1 cellular context compared by ENCODE assay signal in the genomic region with DNA sequence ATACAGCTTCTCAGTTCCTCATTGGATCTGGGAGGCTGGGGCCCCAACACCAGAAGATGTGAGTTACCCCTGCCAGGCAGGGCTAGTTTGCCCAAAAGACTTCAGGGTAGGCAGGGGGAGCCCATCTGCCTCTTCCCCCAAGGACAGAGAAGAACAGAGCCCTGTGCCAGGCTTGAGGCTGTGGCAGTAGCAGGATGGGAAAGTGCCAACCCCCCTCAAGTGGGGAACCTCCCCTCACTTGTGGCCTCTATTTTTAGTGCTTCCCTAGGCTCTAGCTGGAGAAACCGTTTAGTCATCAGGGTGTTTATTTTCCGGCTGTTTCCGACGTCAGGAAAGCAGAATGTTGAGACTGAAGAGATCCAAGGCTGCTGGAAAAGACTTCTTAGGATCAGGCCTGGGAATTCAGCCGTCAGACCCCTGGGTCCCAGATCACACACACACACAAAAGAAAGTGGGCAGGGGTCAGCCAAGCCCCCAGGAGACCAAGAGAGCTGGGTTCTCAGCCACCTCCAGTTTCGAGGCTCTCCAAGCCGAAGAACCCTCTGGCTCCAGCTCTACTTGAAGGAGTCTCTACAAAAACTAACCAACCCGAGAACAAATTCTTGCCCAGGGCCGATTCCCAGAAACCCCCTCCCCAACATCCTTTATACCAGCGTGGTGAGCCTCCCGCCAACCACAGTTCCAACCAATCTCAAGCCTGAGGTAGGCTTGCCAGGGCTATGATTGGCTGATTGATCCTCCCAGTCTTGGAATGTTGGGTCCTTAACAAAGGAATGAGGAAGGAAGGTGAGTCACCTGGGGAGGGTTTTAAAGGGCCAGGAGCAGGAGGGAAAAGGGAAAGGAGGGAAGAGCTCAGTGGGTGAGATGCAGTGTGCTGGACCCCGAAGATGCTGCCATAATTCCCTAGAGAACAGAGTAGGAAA.
TF ChIP-seq lines count a peak whose summit lies in the region.

No MANE protein-coding gene starts in this region.

TF ChIP-seq in HEK293, 187 proteins besides CTCF, POLR2A, EP300 and RAD21 (continued from another document and continues in another):
- TF ChIP-seq, protein P1, sequence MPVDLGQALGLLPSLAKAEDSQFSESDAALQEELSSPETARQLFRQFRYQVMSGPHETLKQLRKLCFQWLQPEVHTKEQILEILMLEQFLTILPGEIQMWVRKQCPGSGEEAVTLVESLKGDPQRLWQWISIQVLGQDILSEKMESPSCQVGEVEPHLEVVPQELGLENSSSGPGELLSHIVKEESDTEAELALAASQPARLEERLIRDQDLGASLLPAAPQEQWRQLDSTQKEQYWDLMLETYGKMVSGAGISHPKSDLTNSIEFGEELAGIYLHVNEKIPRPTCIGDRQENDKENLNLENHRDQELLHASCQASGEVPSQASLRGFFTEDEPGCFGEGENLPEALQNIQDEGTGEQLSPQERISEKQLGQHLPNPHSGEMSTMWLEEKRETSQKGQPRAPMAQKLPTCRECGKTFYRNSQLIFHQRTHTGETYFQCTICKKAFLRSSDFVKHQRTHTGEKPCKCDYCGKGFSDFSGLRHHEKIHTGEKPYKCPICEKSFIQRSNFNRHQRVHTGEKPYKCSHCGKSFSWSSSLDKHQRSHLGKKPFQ (tag by site-specific recombination; IDR thresholded peaks at IDR 0.05): no peak
- TF ChIP-seq ZNF571 (tag by site-specific recombination; IDR thresholded peaks at IDR 0.05) (no peak), ZNF114 (tag by site-specific recombination; IDR thresholded peaks at IDR 0.05) (no peak), ZNF24 (tag by site-specific recombination; IDR thresholded peaks at IDR 0.05) (no peak), ZNF510 (tag by site-specific recombination; IDR thresholded peaks at IDR 0.05; ENCODE audit: insufficient replicate concordance) (no peak), ZNF521 (tag by site-specific recombination; IDR thresholded peaks at IDR 0.05) (no peak), ZNF37A (tag by site-specific recombination; IDR thresholded peaks at IDR 0.05) (no peak), ZNF341 (tag by site-specific recombination; IDR thresholded peaks at IDR 0.05; ENCODE audit: low read depth) (peak; percentile 22; the same call in 1 of the 2 replicates), ZNF274 (IDR thresholded peaks at IDR 0.05; ENCODE audit: low read length) (no peak), ZNF274 (tag by site-specific recombination; IDR thresholded peaks at IDR 0.05; ENCODE audit: borderline replicate concordance) (no peak), ZNF324 (tag by site-specific recombination; IDR thresholded peaks at IDR 0.05) (no peak), ZNF366 (tag by site-specific recombination; conservative IDR thresholded peaks at IDR 0.05) (peak; percentile 52; the same call in 1 of the 2 replicates), ZNF561 (tag by site-specific recombination; IDR thresholded peaks at IDR 0.05; ENCODE audit: borderline replicate concordance) (no peak), ZNF626 (tag by site-specific recombination; IDR thresholded peaks at IDR 0.05) (no peak), PRDM1 (tag by site-specific recombination; IDR thresholded peaks at IDR 0.05) (peak; percentile 68; the same call in 1 of the 2 replicates), ZNF654 (tag by site-specific recombination; IDR thresholded peaks at IDR 0.05; ENCODE audit: low read depth) (no peak), ZBTB48 (tag by site-specific recombination; IDR thresholded peaks at IDR 0.05) (peak; percentile 72), ZNF132 (tag by site-specific recombination; IDR thresholded peaks at IDR 0.05; ENCODE audit: borderline replicate concordance) (no peak), ZNF777 (tag by site-specific recombination; IDR thresholded peaks at IDR 0.05; ENCODE audit: borderline replicate concordance) (no peak), SP3 (tag by site-specific recombination; IDR thresholded peaks at IDR 0.05) (peak; percentile 35; the same call in 1 of the 2 replicates), TRIM28 (IDR thresholded peaks at IDR 0.05; ENCODE audit: borderline replicate concordance, low read length) (no peak), KLF1 (tag by site-specific recombination; IDR thresholded peaks at IDR 0.05) (peak; percentile 25; the same call in 1 of the 2 replicates), IKZF3 (tag by site-specific recombination; IDR thresholded peaks at IDR 0.05) (no peak), ZNF292 (tag by site-specific recombination; IDR thresholded peaks at IDR 0.05; ENCODE audit: borderline replicate concordance, low read depth) (no peak), ZNF239 (tag by site-specific recombination; IDR thresholded peaks at IDR 0.05) (no peak), MEIS1 (CRISPR knock-in tag; IDR thresholded peaks at IDR 0.05; ENCODE audit: borderline replicate concordance) (no peak), ZNF157 (tag by site-specific recombination; IDR thresholded peaks at IDR 0.05) (no peak), ZNF155 (tag by site-specific recombination; IDR thresholded peaks at IDR 0.05) (no peak)
- TF ChIP-seq, protein P2, sequence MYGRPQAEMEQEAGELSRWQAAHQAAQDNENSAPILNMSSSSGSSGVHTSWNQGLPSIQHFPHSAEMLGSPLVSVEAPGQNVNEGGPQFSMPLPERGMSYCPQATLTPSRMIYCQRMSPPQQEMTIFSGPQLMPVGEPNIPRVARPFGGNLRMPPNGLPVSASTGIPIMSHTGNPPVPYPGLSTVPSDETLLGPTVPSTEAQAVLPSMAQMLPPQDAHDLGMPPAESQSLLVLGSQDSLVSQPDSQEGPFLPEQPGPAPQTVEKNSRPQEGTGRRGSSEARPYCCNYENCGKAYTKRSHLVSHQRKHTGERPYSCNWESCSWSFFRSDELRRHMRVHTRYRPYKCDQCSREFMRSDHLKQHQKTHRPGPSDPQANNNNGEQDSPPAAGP (tag by site-specific recombination; IDR thresholded peaks at IDR 0.05): peak; percentile 35; the same call in 1 of the 2 replicates
- TF ChIP-seq, protein P3, sequence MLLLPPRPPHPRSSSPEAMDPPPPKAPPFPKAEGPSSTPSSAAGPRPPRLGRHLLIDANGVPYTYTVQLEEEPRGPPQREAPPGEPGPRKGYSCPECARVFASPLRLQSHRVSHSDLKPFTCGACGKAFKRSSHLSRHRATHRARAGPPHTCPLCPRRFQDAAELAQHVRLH (tag by site-specific recombination; IDR thresholded peaks at IDR 0.05): no peak
- TF ChIP-seq, protein P4, sequence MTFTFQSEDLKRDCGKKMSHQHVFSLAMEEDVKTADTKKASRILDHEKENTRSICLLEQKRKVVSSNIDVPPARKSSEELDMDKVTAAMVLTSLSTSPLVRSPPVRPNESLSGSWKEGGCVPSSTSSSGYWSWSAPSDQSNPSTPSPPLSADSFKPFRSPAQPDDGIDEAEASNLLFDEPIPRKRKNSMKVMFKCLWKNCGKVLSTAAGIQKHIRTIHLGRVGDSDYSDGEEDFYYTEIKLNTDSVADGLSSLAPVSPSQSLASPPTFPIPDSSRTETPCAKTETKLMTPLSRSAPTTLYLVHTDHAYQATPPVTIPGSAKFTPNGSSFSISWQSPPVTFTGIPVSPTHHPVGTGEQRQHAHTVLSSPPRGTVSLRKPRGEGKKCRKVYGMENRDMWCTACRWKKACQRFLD (tag by site-specific recombination; IDR thresholded peaks at IDR 0.05): no peak
- TF ChIP-seq, protein P5, sequence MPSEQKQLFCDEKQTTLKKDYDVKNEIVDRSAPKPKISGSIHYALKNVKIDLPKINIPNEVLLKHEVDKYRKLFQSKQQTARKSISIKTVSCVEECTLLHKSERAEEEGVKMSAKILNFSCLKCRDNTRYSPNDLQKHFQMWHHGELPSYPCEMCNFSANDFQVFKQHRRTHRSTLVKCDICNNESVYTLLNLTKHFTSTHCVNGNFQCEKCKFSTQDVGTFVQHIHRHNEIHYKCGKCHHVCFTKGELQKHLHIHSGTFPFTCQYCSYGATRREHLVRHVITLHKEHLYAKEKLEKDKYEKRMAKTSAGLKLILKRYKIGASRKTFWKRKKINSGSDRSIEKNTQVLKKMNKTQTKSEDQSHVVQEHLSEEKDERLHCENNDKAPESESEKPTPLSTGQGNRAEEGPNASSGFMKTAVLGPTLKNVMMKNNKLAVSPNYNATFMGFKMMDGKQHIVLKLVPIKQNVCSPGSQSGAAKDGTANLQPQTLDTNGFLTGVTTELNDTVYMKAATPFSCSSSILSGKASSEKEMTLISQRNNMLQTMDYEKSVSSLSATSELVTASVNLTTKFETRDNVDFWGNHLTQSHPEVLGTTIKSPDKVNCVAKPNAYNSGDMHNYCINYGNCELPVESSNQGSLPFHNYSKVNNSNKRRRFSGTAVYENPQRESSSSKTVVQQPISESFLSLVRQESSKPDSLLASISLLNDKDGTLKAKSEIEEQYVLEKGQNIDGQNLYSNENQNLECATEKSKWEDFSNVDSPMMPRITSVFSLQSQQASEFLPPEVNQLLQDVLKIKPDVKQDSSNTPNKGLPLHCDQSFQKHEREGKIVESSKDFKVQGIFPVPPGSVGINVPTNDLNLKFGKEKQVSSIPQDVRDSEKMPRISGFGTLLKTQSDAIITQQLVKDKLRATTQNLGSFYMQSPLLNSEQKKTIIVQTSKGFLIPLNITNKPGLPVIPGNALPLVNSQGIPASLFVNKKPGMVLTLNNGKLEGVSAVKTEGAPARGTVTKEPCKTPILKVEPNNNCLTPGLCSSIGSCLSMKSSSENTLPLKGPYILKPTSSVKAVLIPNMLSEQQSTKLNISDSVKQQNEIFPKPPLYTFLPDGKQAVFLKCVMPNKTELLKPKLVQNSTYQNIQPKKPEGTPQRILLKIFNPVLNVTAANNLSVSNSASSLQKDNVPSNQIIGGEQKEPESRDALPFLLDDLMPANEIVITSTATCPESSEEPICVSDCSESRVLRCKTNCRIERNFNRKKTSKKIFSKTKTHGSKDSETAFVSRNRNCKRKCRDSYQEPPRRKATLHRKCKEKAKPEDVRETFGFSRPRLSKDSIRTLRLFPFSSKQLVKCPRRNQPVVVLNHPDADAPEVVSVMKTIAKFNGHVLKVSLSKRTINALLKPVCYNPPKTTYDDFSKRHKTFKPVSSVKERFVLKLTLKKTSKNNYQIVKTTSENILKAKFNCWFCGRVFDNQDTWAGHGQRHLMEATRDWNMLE (tag by site-specific recombination; conservative IDR thresholded peaks at IDR 0.05; ENCODE audit: low read depth): no peak
- TF ChIP-seq, protein P6, sequence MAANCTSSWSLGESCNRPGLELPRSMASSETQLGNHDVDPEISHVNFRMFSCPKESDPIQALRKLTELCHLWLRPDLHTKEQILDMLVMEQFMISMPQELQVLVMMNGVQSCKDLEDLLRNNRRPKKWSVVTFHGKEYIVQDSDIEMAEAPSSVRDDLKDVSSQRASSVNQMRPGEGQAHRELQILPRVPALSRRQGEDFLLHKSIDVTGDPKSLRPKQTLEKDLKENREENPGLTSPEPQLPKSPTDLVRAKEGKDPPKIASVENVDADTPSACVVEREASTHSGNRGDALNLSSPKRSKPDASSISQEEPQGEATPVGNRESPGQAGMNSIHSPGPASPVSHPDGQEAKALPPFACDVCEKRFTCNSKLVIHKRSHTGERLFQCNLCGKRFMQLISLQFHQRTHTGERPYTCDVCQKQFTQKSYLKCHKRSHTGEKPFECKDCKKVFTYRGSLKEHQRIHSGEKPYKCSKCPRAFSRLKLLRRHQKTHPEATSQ (tag by site-specific recombination; IDR thresholded peaks at IDR 0.05): no peak
- TF ChIP-seq, protein P7, sequence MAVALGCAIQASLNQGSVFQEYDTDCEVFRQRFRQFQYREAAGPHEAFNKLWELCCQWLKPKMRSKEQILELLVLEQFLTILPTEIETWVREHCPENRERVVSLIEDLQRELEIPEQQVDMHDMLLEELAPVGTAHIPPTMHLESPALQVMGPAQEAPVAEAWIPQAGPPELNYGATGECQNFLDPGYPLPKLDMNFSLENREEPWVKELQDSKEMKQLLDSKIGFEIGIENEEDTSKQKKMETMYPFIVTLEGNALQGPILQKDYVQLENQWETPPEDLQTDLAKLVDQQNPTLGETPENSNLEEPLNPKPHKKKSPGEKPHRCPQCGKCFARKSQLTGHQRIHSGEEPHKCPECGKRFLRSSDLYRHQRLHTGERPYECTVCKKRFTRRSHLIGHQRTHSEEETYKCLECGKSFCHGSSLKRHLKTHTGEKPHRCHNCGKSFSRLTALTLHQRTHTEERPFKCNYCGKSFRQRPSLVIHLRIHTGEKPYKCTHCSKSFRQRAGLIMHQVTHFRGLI (tag by site-specific recombination; IDR thresholded peaks at IDR 0.05): no peak
- TF ChIP-seq, protein P8, sequence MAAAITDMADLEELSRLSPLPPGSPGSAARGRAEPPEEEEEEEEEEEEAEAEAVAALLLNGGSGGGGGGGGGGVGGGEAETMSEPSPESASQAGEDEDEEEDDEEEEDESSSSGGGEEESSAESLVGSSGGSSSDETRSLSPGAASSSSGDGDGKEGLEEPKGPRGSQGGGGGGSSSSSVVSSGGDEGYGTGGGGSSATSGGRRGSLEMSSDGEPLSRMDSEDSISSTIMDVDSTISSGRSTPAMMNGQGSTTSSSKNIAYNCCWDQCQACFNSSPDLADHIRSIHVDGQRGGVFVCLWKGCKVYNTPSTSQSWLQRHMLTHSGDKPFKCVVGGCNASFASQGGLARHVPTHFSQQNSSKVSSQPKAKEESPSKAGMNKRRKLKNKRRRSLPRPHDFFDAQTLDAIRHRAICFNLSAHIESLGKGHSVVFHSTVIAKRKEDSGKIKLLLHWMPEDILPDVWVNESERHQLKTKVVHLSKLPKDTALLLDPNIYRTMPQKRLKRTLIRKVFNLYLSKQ (tag by site-specific recombination; IDR thresholded peaks at IDR 0.05; ENCODE audit: borderline replicate concordance): no peak
- TF ChIP-seq, protein P9, sequence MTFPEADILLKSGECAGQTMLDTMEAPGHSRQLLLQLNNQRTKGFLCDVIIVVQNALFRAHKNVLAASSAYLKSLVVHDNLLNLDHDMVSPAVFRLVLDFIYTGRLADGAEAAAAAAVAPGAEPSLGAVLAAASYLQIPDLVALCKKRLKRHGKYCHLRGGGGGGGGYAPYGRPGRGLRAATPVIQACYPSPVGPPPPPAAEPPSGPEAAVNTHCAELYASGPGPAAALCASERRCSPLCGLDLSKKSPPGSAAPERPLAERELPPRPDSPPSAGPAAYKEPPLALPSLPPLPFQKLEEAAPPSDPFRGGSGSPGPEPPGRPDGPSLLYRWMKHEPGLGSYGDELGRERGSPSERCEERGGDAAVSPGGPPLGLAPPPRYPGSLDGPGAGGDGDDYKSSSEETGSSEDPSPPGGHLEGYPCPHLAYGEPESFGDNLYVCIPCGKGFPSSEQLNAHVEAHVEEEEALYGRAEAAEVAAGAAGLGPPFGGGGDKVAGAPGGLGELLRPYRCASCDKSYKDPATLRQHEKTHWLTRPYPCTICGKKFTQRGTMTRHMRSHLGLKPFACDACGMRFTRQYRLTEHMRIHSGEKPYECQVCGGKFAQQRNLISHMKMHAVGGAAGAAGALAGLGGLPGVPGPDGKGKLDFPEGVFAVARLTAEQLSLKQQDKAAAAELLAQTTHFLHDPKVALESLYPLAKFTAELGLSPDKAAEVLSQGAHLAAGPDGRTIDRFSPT (tag by site-specific recombination; IDR thresholded peaks at IDR 0.05): 0 out of 2 replicates have a peak, but pooled peaks have one; percentile 16
- TF ChIP-seq, protein P10, sequence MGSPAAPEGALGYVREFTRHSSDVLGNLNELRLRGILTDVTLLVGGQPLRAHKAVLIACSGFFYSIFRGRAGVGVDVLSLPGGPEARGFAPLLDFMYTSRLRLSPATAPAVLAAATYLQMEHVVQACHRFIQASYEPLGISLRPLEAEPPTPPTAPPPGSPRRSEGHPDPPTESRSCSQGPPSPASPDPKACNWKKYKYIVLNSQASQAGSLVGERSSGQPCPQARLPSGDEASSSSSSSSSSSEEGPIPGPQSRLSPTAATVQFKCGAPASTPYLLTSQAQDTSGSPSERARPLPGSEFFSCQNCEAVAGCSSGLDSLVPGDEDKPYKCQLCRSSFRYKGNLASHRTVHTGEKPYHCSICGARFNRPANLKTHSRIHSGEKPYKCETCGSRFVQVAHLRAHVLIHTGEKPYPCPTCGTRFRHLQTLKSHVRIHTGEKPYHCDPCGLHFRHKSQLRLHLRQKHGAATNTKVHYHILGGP (tag by site-specific recombination; IDR thresholded peaks at IDR 0.05): no peak
